1 cellular context compared by ENCODE assay signal in the genomic region with DNA sequence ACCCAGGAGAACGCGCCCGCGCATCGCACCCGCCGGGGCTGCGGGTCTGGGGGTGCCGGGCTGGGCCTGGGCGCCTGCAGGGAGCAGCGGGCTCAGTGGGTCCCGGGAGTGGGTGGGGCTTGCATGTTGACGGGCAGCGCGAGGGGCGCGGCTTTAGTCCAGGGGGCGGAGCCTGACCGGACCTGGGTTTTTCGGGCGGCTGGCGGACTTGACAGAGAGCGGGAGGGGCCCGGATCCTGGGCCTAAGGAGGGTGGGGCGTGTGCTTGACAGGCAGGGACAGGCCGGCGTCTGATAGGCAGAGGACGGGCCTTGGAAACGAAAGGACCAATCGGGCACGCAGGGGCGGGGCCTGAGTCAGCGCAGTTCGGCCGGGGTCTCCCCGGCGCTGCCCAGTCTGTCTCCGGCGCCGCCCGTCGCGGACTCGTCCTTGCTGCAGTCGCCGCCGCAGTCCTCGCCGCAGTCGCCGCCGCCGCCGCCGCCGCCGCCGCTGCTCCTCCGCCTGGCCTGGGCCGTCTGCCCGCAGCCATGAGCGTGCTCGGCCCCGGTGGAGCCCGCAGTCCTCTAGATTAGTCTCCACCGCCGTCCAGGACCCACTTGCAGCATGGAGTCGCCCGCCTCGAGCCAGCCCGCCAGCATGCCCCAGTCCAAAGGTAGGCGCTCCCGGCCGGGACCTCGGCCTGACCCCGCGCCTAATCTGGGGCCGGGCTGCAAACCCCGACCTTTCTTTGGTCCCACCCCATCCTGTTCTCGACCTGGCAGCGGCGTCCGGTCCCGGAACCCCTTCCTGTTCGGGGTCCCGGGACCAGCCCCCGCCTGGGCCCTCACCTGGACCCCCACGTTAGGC.
TF ChIP-seq lines count a peak whose summit lies in the region.

A gene (plus strand): TSS at position 393 of the 845 bp plus-strand sequence. CDS start 210 bp downstream, at position 603.

TF ChIP-seq in WTC11, 78 proteins besides CTCF, POLR2A, EP300 and RAD21 (continued from another document):
- TF ChIP-seq, protein P1, sequence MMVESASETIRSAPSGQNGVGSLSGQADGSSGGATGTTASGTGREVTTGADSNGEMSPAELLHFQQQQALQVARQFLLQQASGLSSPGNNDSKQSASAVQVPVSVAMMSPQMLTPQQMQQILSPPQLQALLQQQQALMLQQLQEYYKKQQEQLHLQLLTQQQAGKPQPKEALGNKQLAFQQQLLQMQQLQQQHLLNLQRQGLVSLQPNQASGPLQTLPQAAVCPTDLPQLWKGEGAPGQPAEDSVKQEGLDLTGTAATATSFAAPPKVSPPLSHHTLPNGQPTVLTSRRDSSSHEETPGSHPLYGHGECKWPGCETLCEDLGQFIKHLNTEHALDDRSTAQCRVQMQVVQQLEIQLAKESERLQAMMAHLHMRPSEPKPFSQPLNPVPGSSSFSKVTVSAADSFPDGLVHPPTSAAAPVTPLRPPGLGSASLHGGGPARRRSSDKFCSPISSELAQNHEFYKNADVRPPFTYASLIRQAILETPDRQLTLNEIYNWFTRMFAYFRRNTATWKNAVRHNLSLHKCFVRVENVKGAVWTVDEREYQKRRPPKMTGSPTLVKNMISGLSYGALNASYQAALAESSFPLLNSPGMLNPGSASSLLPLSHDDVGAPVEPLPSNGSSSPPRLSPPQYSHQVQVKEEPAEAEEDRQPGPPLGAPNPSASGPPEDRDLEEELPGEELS (CRISPR knock-in tag; IDR thresholded peaks at IDR 0.05), result no peak; the same call in 1 of the 2 replicates
- TF ChIP-seq PRRX2 (CRISPR knock-in tag; IDR thresholded peaks at IDR 0.05), result no peak
- TF ChIP-seq NR2C2 (CRISPR knock-in tag; IDR thresholded peaks at IDR 0.05), result no peak
- TF ChIP-seq, protein P2, sequence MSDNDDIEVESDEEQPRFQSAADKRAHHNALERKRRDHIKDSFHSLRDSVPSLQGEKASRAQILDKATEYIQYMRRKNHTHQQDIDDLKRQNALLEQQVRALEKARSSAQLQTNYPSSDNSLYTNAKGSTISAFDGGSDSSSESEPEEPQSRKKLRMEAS (CRISPR knock-in tag; IDR thresholded peaks at IDR 0.05), result peak; percentile 15; the same call in 1 of the 2 replicates
- peak; percentile 77; the same call in 1 of the 2 replicates for TF ChIP-seq ETV6 (CRISPR knock-in tag; IDR thresholded peaks at IDR 0.05)
- TF ChIP-seq, protein P3, sequence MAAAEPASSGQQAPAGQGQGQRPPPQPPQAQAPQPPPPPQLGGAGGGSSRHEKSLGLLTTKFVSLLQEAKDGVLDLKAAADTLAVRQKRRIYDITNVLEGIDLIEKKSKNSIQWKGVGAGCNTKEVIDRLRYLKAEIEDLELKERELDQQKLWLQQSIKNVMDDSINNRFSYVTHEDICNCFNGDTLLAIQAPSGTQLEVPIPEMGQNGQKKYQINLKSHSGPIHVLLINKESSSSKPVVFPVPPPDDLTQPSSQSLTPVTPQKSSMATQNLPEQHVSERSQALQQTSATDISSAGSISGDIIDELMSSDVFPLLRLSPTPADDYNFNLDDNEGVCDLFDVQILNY (CRISPR knock-in tag; IDR thresholded peaks at IDR 0.05), result peak; percentile 84
- TF ChIP-seq, protein P4, sequence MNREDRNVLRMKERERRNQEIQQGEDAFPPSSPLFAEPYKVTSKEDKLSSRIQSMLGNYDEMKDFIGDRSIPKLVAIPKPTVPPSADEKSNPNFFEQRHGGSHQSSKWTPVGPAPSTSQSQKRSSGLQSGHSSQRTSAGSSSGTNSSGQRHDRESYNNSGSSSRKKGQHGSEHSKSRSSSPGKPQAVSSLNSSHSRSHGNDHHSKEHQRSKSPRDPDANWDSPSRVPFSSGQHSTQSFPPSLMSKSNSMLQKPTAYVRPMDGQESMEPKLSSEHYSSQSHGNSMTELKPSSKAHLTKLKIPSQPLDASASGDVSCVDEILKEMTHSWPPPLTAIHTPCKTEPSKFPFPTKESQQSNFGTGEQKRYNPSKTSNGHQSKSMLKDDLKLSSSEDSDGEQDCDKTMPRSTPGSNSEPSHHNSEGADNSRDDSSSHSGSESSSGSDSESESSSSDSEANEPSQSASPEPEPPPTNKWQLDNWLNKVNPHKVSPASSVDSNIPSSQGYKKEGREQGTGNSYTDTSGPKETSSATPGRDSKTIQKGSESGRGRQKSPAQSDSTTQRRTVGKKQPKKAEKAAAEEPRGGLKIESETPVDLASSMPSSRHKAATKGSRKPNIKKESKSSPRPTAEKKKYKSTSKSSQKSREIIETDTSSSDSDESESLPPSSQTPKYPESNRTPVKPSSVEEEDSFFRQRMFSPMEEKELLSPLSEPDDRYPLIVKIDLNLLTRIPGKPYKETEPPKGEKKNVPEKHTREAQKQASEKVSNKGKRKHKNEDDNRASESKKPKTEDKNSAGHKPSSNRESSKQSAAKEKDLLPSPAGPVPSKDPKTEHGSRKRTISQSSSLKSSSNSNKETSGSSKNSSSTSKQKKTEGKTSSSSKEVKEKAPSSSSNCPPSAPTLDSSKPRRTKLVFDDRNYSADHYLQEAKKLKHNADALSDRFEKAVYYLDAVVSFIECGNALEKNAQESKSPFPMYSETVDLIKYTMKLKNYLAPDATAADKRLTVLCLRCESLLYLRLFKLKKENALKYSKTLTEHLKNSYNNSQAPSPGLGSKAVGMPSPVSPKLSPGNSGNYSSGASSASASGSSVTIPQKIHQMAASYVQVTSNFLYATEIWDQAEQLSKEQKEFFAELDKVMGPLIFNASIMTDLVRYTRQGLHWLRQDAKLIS (CRISPR knock-in tag; IDR thresholded peaks at IDR 0.05; ENCODE audit: borderline replicate concordance), result no peak
- no peak for TF ChIP-seq GTF2I (CRISPR knock-in tag; conservative IDR thresholded peaks at IDR 0.05)
- TF ChIP-seq, protein P5, sequence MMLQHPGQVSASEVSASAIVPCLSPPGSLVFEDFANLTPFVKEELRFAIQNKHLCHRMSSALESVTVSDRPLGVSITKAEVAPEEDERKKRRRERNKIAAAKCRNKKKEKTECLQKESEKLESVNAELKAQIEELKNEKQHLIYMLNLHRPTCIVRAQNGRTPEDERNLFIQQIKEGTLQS (CRISPR knock-in tag; conservative IDR thresholded peaks at IDR 0.05), result no peak
- TF ChIP-seq FOXJ3 (CRISPR knock-in tag; IDR thresholded peaks at IDR 0.05; ENCODE audit: borderline replicate concordance), result no peak
- no peak for TF ChIP-seq MYBL2 (CRISPR knock-in tag; IDR thresholded peaks at IDR 0.05)
- peak; percentile 87 for TF ChIP-seq NFYB (CRISPR knock-in tag; conservative IDR thresholded peaks at IDR 0.05; ENCODE audit: low read depth)
- no peak for TF ChIP-seq RORB (CRISPR knock-in tag; IDR thresholded peaks at IDR 0.05)
- TF ChIP-seq HMGA2 (CRISPR knock-in tag; IDR thresholded peaks at IDR 0.05), result no peak
- TF ChIP-seq CREM (CRISPR knock-in tag; IDR thresholded peaks at IDR 0.05), result no peak
- TF ChIP-seq GABPB1 (CRISPR knock-in tag; IDR thresholded peaks at IDR 0.05), result peak; percentile 27; the same call in 1 of the 2 replicates
- TF ChIP-seq TEAD1 (CRISPR knock-in tag; IDR thresholded peaks at IDR 0.05), result peak; percentile 21; the same call in 1 of the 2 replicates
- no peak for TF ChIP-seq ZNF423 (CRISPR knock-in tag; IDR thresholded peaks at IDR 0.05)
- no peak for TF ChIP-seq SMAD4 (CRISPR knock-in tag; IDR thresholded peaks at IDR 0.05)
- no peak for TF ChIP-seq ZNF263 (CRISPR knock-in tag; IDR thresholded peaks at IDR 0.05; ENCODE audit: low read depth)
- TF ChIP-seq, protein P6, sequence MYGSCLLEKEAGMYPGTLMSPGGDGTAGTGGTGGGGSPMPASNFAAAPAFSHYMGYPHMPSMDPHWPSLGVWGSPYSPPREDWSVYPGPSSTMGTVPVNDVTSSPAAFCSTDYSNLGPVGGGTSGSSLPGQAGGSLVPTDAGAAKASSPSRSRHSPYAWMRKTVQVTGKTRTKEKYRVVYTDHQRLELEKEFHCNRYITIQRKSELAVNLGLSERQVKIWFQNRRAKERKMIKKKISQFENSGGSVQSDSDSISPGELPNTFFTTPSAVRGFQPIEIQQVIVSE (CRISPR knock-in tag; IDR thresholded peaks at IDR 0.05; ENCODE audit: borderline replicate concordance), result no peak
- TF ChIP-seq, protein P7, sequence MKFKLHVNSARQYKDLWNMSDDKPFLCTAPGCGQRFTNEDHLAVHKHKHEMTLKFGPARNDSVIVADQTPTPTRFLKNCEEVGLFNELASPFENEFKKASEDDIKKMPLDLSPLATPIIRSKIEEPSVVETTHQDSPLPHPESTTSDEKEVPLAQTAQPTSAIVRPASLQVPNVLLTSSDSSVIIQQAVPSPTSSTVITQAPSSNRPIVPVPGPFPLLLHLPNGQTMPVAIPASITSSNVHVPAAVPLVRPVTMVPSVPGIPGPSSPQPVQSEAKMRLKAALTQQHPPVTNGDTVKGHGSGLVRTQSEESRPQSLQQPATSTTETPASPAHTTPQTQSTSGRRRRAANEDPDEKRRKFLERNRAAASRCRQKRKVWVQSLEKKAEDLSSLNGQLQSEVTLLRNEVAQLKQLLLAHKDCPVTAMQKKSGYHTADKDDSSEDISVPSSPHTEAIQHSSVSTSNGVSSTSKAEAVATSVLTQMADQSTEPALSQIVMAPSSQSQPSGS (CRISPR knock-in tag; IDR thresholded peaks at IDR 0.05; ENCODE audit: borderline replicate concordance, low read depth), result no peak
- TF ChIP-seq ZNF396 (CRISPR knock-in tag; IDR thresholded peaks at IDR 0.05; ENCODE audit: borderline replicate concordance), result no peak
- no peak for TF ChIP-seq ELF4 (CRISPR knock-in tag; IDR thresholded peaks at IDR 0.05; ENCODE audit: low read depth)
- TF ChIP-seq EMX1 (CRISPR knock-in tag; IDR thresholded peaks at IDR 0.05), result no peak
- TF ChIP-seq FOXK1 (CRISPR knock-in tag; IDR thresholded peaks at IDR 0.05), result 0 out of 2 replicates have a peak, but pooled peaks have one; percentile 31
TF ChIP-seq in WTC11: peak in this region for 13.
